In genomic region chr1:5579966-5580365, GRCh38 we compare ENCODE assay signal across 27 cellular contexts.
"Had no signal": no experiment of that assay in that cellular context is flagged by ENCODE, and none has a peak within 500 bp of the region (broad histone marks: within the 10 kb centered on the region; RNA-seq: fewer than 3 reads in every experiment).

No MANE protein-coding gene starts in this region.

- ATAC-seq: naive thymus-derived CD8-positive, alpha-beta T cell; natural killer cell treated with Interleukin-12 subunit alpha and Interleukin-12 subunit beta and Interleukin-15 and Interleukin-18, amount 100 ng/mL, for 72 hours; pancreas; psoas muscle; right cardiac atrium; right lobe of liver; stimulated activated effector memory CD8-positive, alpha-beta T cell treated with anti-CD3 and anti-CD28 coated beads, Interleukin-12 subunit alpha, Interleukin-12 subunit beta, amount 100 ng/mL, for 72 hours; stimulated activated naive B cell treated with anti-CD40 and anti-IgM and Interleukin-4, amounts not matched to agents 10 μg/mL and 1 μg/mL and 100 μg/mL, for 72 hours had no signal

- H3K4me1 Mint-ChIP-seq: naive B cell; neural crest cell; stimulated activated naive B cell treated with anti-CD40 and anti-IgM and Interleukin-4, amounts not matched to agents 10 μg/mL and 1 μg/mL and 100 μg/mL, for 72 hours had no signal

- H3K4me1 ChIP-seq: pancreas, psoas muscle, right lobe of liver, sigmoid colon, suprapubic skin, testis, tibial artery, transverse colon, upper lobe of left lung had no signal

- H3K36me3 ChIP-seq: neutrophil, pancreas, right lobe of liver, sigmoid colon, suprapubic skin, tibial artery, transverse colon, upper lobe of left lung had no signal

- H3K9me3 ChIP-seq: neutrophil, pancreas, psoas muscle, right lobe of liver, sigmoid colon, suprapubic skin, testis, tibial artery, transverse colon, upper lobe of left lung had no signal

- H3K27me3 ChIP-seq: neutrophil, pancreas, right lobe of liver, testis, transverse colon, upper lobe of left lung had no signal

- H3K4me3 Mint-ChIP-seq: naive B cell; naive thymus-derived CD8-positive, alpha-beta T cell; natural killer cell treated with Interleukin-12 subunit alpha and Interleukin-12 subunit beta and Interleukin-15 and Interleukin-18, amount 100 ng/mL, for 72 hours; nephron progenitor cell; neural crest cell; stimulated activated effector memory CD8-positive, alpha-beta T cell treated with anti-CD3 and anti-CD28 coated beads, Interleukin-12 subunit alpha, Interleukin-12 subunit beta, amount 100 ng/mL, for 72 hours; stimulated activated naive B cell treated with anti-CD40 and anti-IgM and Interleukin-4, amounts not matched to agents 10 μg/mL and 1 μg/mL and 100 μg/mL, for 72 hours; stimulated activated naive CD8-positive, alpha-beta T cell treated with anti-CD3 and anti-CD28 coated beads, Interleukin-15, Interleukin-2, amounts not matched to agents 100 ng/mL and 50 ng/mL, for 24 hours had no signal

- H3K36me3 Mint-ChIP-seq: naive B cell; natural killer cell treated with Interleukin-12 subunit alpha and Interleukin-12 subunit beta and Interleukin-15 and Interleukin-18, amount 100 ng/mL, for 72 hours; stimulated activated effector memory CD8-positive, alpha-beta T cell treated with anti-CD3 and anti-CD28 coated beads, Interleukin-12 subunit alpha, Interleukin-12 subunit beta, amount 100 ng/mL, for 72 hours; stimulated activated naive B cell treated with anti-CD40 and anti-IgM and Interleukin-4, amounts not matched to agents 10 μg/mL and 1 μg/mL and 100 μg/mL, for 72 hours had no signal

- H3K4me3 ChIP-seq: pancreas, psoas muscle, right lobe of liver, sigmoid colon, suprapubic skin, testis, tibial artery, transverse colon, upper lobe of left lung had no signal

- H3K9me3 Mint-ChIP-seq: natural killer cell treated with Interleukin-12 subunit alpha and Interleukin-12 subunit beta and Interleukin-15 and Interleukin-18, amount 100 ng/mL, for 72 hours; nephron progenitor cell; neural crest cell; stimulated activated effector memory CD8-positive, alpha-beta T cell treated with anti-CD3 and anti-CD28 coated beads, Interleukin-12 subunit alpha, Interleukin-12 subunit beta, amount 100 ng/mL, for 72 hours; stimulated activated naive B cell treated with anti-CD40 and anti-IgM and Interleukin-4, amounts not matched to agents 10 μg/mL and 1 μg/mL and 100 μg/mL, for 72 hours; stimulated activated naive CD8-positive, alpha-beta T cell treated with anti-CD3 and anti-CD28 coated beads, Interleukin-15, Interleukin-2, amounts not matched to agents 100 ng/mL and 50 ng/mL, for 24 hours had no signal

- DNase-seq: naive B cell; naive thymus-derived CD8-positive, alpha-beta T cell; nephron progenitor cell; nucleus accumbens; pancreas; psoas muscle; right cardiac atrium; right lobe of liver; sigmoid colon; small intestine; stimulated activated CD4-positive, alpha-beta T cell treated with anti-CD3 and anti-CD28 coated beads, Interleukin-15, amount 100 ng/mL, for 24 hours; stimulated activated CD4-positive, alpha-beta T cell treated with anti-CD3 and anti-CD28 coated beads, Interleukin-2, amount 100 ng/mL, for 24 hours; stimulated activated CD4-positive, alpha-beta T cell treated with anti-CD3 and anti-CD28 coated beads, Interleukin-2, amount 100 ng/mL, for 48 hours; stimulated activated CD4-positive, alpha-beta T cell treated with anti-CD3 and anti-CD28 coated beads, Interleukin-4, amount 100 ng/mL, for 24 hours; stimulated activated naive B cell treated with anti-CD40 and anti-IgM and Interleukin-4, amounts not matched to agents 10 μg/mL and 1 μg/mL and 100 μg/mL, for 72 hours; stimulated activated naive CD4-positive, alpha-beta T cell treated with Interleukin-2 at 50 U/mL for 16 hours; substantia nigra; testis; tibial artery; transverse colon; upper lobe of left lung had no signal

- H3K27ac ChIP-seq: neutrophil, pancreas, psoas muscle, right lobe of liver, sigmoid colon, suprapubic skin, testis, tibial artery, transverse colon, upper lobe of left lung had no signal

- H3K27ac Mint-ChIP-seq: naive B cell; naive thymus-derived CD8-positive, alpha-beta T cell; natural killer cell treated with Interleukin-12 subunit alpha and Interleukin-12 subunit beta and Interleukin-15 and Interleukin-18, amount 100 ng/mL, for 72 hours; nephron progenitor cell; stimulated activated effector memory CD8-positive, alpha-beta T cell treated with anti-CD3 and anti-CD28 coated beads, Interleukin-12 subunit alpha, Interleukin-12 subunit beta, amount 100 ng/mL, for 72 hours; stimulated activated naive B cell treated with anti-CD40 and anti-IgM and Interleukin-4, amounts not matched to agents 10 μg/mL and 1 μg/mL and 100 μg/mL, for 72 hours; stimulated activated naive CD8-positive, alpha-beta T cell treated with anti-CD3 and anti-CD28 coated beads, Interleukin-15, Interleukin-2, amounts not matched to agents 100 ng/mL and 50 ng/mL, for 24 hours had no signal
